1 cellular context compared by ENCODE assay signal in the genomic region with DNA sequence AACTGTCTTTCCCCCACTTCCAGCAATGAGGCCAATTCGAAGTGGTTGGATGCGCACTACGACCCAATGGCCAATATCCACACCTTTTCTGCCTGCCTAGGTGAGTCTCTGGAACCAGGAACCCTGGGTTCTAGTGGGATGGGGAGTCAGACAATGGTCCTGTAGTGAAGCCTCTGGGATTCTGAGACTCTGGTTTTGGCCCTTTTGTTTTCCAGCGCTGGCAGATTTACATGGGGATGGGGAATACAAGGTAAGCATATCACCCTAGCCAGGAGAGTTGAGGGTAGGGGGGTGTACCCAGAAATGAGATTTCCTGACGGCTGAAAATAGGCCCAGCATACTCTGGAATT.
TF ChIP-seq lines count a peak whose summit lies in the region.

No MANE protein-coding gene starts in this region.

TF ChIP-seq in GM12878, 131 proteins besides CTCF, POLR2A, EP300 and RAD21:
- TF ChIP-seq ZSCAN29 (IDR thresholded peaks at IDR 0.05) (no peak), RAD51 (IDR thresholded peaks at IDR 0.05) (no peak), ZNF217 (IDR thresholded peaks at IDR 0.05) (no peak), NRF1 (conservative IDR thresholded peaks at IDR 0.05; ENCODE audit: low read depth, low read length) (no peak), ASH2L (IDR thresholded peaks at IDR 0.05; ENCODE audit: borderline replicate concordance, low read depth) (no peak), YBX1 (IDR thresholded peaks at IDR 0.05) (no peak), ZNF384 (IDR thresholded peaks at IDR 0.05; ENCODE audit: borderline replicate concordance, low read depth, low read length) (no peak), MXI1 (IDR thresholded peaks at IDR 0.05; ENCODE audit: low read depth, low read length) (no peak), KAT2A (conservative IDR thresholded peaks at IDR 0.05; ENCODE audit: control insufficient read depth, low read depth, low read length) (no peak), GABPA (IDR thresholded peaks at IDR 0.05; ENCODE audit: low read depth) (no peak), ATF7 (IDR thresholded peaks at IDR 0.05; ENCODE audit: low read depth) (no peak), CHD1 (IDR thresholded peaks at IDR 0.05; ENCODE audit: low read depth, low read length) (no peak), TARDBP (IDR thresholded peaks at IDR 0.05; ENCODE audit: borderline replicate concordance) (no peak), CBFB (IDR thresholded peaks at IDR 0.05; ENCODE audit: low read depth) (no peak)
- TF ChIP-seq, protein P1, sequence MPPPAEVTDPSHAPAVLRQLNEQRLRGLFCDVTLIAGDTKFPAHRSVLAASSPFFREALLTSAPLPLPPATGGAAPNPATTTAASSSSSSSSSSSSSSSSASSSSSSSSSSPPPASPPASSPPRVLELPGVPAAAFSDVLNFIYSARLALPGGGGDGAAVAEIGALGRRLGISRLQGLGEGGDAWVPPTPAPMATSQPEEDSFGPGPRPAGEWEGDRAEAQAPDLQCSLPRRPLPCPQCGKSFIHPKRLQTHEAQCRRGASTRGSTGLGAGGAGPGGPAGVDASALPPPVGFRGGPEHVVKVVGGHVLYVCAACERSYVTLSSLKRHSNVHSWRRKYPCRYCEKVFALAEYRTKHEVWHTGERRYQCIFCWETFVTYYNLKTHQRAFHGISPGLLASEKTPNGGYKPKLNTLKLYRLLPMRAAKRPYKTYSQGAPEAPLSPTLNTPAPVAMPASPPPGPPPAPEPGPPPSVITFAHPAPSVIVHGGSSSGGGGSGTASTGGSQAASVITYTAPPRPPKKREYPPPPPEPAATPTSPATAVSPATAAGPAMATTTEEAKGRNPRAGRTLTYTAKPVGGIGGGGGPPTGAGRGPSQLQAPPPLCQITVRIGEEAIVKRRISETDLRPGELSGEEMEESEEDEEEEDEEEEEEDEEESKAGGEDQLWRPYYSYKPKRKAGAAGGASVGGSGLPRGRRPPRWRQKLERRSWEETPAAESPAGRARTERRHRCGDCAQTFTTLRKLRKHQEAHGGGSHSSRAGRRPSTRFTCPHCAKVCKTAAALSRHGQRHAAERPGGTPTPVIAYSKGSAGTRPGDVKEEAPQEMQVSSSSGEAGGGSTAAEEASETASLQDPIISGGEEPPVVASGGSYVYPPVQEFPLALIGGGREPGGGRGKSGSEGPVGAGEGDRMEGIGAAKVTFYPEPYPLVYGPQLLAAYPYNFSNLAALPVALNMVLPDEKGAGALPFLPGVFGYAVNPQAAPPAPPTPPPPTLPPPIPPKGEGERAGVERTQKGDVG (CRISPR knock-in tag; IDR thresholded peaks at IDR 0.05) = no peak
- TF ChIP-seq, protein P2, sequence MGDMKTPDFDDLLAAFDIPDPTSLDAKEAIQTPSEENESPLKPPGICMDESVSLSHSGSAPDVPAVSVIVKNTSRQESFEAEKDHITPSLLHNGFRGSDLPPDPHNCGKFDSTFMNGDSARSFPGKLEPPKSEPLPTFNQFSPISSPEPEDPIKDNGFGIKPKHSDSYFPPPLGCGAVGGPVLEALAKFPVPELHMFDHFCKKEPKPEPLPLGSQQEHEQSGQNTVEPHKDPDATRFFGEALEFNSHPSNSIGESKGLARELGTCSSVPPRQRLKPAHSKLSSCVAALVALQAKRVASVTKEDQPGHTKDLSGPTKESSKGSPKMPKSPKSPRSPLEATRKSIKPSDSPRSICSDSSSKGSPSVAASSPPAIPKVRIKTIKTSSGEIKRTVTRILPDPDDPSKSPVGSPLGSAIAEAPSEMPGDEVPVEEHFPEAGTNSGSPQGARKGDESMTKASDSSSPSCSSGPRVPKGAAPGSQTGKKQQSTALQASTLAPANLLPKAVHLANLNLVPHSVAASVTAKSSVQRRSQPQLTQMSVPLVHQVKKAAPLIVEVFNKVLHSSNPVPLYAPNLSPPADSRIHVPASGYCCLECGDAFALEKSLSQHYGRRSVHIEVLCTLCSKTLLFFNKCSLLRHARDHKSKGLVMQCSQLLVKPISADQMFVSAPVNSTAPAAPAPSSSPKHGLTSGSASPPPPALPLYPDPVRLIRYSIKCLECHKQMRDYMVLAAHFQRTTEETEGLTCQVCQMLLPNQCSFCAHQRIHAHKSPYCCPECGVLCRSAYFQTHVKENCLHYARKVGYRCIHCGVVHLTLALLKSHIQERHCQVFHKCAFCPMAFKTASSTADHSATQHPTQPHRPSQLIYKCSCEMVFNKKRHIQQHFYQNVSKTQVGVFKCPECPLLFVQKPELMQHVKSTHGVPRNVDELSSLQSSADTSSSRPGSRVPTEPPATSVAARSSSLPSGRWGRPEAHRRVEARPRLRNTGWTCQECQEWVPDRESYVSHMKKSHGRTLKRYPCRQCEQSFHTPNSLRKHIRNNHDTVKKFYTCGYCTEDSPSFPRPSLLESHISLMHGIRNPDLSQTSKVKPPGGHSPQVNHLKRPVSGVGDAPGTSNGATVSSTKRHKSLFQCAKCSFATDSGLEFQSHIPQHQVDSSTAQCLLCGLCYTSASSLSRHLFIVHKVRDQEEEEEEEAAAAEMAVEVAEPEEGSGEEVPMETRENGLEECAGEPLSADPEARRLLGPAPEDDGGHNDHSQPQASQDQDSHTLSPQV (IDR thresholded peaks at IDR 0.05) = no peak
- TF ChIP-seq, protein P3, sequence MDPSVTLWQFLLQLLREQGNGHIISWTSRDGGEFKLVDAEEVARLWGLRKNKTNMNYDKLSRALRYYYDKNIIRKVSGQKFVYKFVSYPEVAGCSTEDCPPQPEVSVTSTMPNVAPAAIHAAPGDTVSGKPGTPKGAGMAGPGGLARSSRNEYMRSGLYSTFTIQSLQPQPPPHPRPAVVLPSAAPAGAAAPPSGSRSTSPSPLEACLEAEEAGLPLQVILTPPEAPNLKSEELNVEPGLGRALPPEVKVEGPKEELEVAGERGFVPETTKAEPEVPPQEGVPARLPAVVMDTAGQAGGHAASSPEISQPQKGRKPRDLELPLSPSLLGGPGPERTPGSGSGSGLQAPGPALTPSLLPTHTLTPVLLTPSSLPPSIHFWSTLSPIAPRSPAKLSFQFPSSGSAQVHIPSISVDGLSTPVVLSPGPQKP (IDR thresholded peaks at IDR 0.05; ENCODE audit: low read depth, low read length) = no peak
- TF ChIP-seq, protein P4, sequence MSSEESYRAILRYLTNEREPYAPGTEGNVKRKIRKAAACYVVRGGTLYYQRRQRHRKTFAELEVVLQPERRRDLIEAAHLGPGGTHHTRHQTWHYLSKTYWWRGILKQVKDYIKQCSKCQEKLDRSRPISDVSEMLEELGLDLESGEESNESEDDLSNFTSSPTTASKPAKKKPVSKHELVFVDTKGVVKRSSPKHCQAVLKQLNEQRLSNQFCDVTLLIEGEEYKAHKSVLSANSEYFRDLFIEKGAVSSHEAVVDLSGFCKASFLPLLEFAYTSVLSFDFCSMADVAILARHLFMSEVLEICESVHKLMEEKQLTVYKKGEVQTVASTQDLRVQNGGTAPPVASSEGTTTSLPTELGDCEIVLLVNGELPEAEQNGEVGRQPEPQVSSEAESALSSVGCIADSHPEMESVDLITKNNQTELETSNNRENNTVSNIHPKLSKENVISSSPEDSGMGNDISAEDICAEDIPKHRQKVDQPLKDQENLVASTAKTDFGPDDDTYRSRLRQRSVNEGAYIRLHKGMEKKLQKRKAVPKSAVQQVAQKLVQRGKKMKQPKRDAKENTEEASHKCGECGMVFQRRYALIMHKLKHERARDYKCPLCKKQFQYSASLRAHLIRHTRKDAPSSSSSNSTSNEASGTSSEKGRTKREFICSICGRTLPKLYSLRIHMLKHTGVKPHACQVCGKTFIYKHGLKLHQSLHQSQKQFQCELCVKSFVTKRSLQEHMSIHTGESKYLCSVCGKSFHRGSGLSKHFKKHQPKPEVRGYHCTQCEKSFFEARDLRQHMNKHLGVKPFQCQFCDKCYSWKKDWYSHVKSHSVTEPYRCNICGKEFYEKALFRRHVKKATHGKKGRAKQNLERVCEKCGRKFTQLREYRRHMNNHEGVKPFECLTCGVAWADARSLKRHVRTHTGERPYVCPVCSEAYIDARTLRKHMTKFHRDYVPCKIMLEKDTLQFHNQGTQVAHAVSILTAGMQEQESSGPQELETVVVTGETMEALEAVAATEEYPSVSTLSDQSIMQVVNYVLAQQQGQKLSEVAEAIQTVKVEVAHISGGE (CRISPR knock-in tag; IDR thresholded peaks at IDR 0.05) = no peak
